Comparison of ENCODE assay signal across 9 cellular contexts in genomic region chr11:119533931-119534694, GRCh38.
A peak's percentile ranks its signal among the peaks of the same experiment; 100 is the strongest.
DNase-seq lines count a peak whose midpoint lies in the region; ATAC-seq, FAIRE-seq and TF ChIP-seq lines count a peak whose summit lies in the region.
"Had no signal": no experiment of that assay in that cellular context is flagged by ENCODE, and none has a peak within 500 bp of the region (broad histone marks: within the 10 kb centered on the region; RNA-seq: fewer than 3 reads in every experiment).

No MANE protein-coding gene starts in this region.

- H3K4me2 ChIP-seq in Loucy (ENCODE audit: low read depth, low read length, poor library complexity, severe bottlenecking), result no peak overlapping the region

- H3K4me1 ChIP-seq in Loucy (ENCODE audit: insufficient read depth, low read length, poor library complexity, severe bottlenecking), result no peaks in the 10 kb centered on the region
- H3K4me1 ChIP-seq in pancreas, result no peaks in the 10 kb centered on the region

- 22 to 25% methylated on average over 12 of the region's 12 CpGs for WGBS in pancreas, 2 donors

- H3K27me3 ChIP-seq in Loucy (ENCODE audit: insufficient read depth, low read length, poor library complexity, severe bottlenecking) (no peaks in the 10 kb centered on the region), pancreas (no peaks in the 10 kb centered on the region)

- H3K9ac ChIP-seq in Loucy (ENCODE audit: low read depth, low read length, poor library complexity, severe bottlenecking), result no peak overlapping the region

- TF ChIP-seq CTCF in Loucy (conservative IDR thresholded peaks at IDR 0.05; ENCODE audit: low read length) (peak; percentile 100), pancreas (IDR thresholded peaks at IDR 0.05) (peak; percentile 80 to 94 (median 88))

- H3K4me3 ChIP-seq in Loucy (ENCODE audit: low read length, poor library complexity, severe bottlenecking), result no peak overlapping the region
- H3K4me3 ChIP-seq in pancreas, result no peak overlapping the region

- H3K36me3 ChIP-seq in Loucy (ENCODE audit: insufficient read depth, low read length) (no peaks in the 10 kb centered on the region), pancreas (no peaks in the 10 kb centered on the region)

- peak; percentile 86 to 95 (median 94) for ATAC-seq in pancreas
- ATAC-seq in HG03442 (IDR thresholded peaks at IDR 0.05; ENCODE audit: unreplicated experiment), result no peak

- no peak overlapping the region for H2AFZ ChIP-seq in Loucy (ENCODE audit: low read length)

- no peak for FAIRE-seq in pancreas (lab: Jason Lieb, UNC)
- FAIRE-seq: G401.6 had no signal

- no peaks in the 10 kb centered on the region for H4K20me1 ChIP-seq in Loucy (ENCODE audit: insufficient read depth, low read length, poor library complexity, severe bottlenecking)

- H3K9me2 ChIP-seq in Loucy (replicated peaks; ENCODE audit: low read depth, low read length), result no peaks in the 10 kb centered on the region

- no peaks in the 10 kb centered on the region for H3K79me2 ChIP-seq in Loucy (ENCODE audit: insufficient read depth, low read length)

- no peaks in the 10 kb centered on the region for H3K9me3 ChIP-seq in Loucy (ENCODE audit: insufficient read depth, low read depth, low read length)
- no peaks in the 10 kb centered on the region for H3K9me3 ChIP-seq in pancreas

- no peaks in the 10 kb centered on the region for H3F3A ChIP-seq in Loucy (ENCODE audit: low read depth)

- DNase-seq in SIG-M5 treated with dmso at 0.1 percent for 504 hours (lab: John Stamatoyannopoulos, UW; ENCODE audit: unreplicated experiment) (peak; percentile 29), SIG-M5 (lab: John Stamatoyannopoulos, UW) (no peak), SHP77 treated with DMSO at 0.1 percent for 48 hours (lab: John Stamatoyannopoulos, UW) (peak; percentile 38), head of caudate nucleus (peak; percentile 50 to 95 (median 87)), pancreas (peak; percentile 59 to 95 (median 80))
- peak; percentile 54 for DNase-seq in activated naive CD4-positive, alpha-beta T cell treated with anti-CD3 and anti-CD28 coated beads, Interleukin-2, amount 50 U/mL, for 16 hours

- intact Hi-C loops in head of caudate nucleus (cut with DNase I), result loop anchor here (5.0 to 10.0 kb wide), 2 partner anchors 52 to 81 kb away; no protein-coding TSS in a partner anchor
- intact Hi-C loops in pancreas (cut with DNase I), result no loop called here

- peak overlapping the region in 1 of 4 donors; percentile 9 for H3K27ac ChIP-seq in pancreas
